32 cellular contexts compared by ENCODE assay signal in genomic region chr16:54126907-54127306, GRCh38.
"Had no signal": no experiment of that assay in that cellular context is flagged by ENCODE, and none has a peak within 500 bp of the region (broad histone marks: within the 10 kb centered on the region; RNA-seq: fewer than 3 reads in every experiment).

No MANE protein-coding gene starts in this region.

- H3K4me3 ChIP-seq: K562, MG63, Peyer's patch, SJSA1 had no signal

- H3K27ac ChIP-seq: Peyer's patch, SJSA1, VCaP had no signal

- H3K4me2 ChIP-seq: SK-N-SH had no signal

- H3K9me3 Mint-ChIP-seq: activated naive CD8-positive, alpha-beta T cell treated with anti-CD3 and anti-CD28 coated beads, Interleukin-2, amount 50 U/mL, for 24 hours; activated T-cell treated with anti-CD3 and anti-CD28 coated beads, Interleukin-2, amount 50 U/mL, for 4 hours had no signal

- H3K36me3 ChIP-seq: MG63, Peyer's patch, SJSA1 had no signal

- H3K4me3 Mint-ChIP-seq: activated CD4-positive, alpha-beta memory T cell treated with anti-CD3 and anti-CD28 coated beads, Interleukin-2, amount 10 ng/mL, durations not matched to agents 7 days and 5 days; activated naive CD8-positive, alpha-beta T cell treated with anti-CD3 and anti-CD28 coated beads, Interleukin-2, amount 50 U/mL, for 24 hours; activated T-cell treated with anti-CD3 and anti-CD28 coated beads, Interleukin-2, amount 50 U/mL, for 4 hours; brain had no signal

- H3K27ac Mint-ChIP-seq: activated CD4-positive, alpha-beta memory T cell treated with anti-CD3 and anti-CD28 coated beads, Interleukin-2, amount 10 ng/mL, durations not matched to agents 7 days and 5 days; activated naive CD8-positive, alpha-beta T cell treated with anti-CD3 and anti-CD28 coated beads, Interleukin-2, amount 50 U/mL, for 24 hours; brain had no signal

- H3K9ac ChIP-seq: SK-N-SH had no signal

- ATAC-seq: activated naive CD8-positive, alpha-beta T cell treated with anti-CD3 and anti-CD28 coated beads, Interleukin-2, amount 50 U/mL, for 24 hours; activated T-cell treated with anti-CD3 and anti-CD28 coated beads, Interleukin-2, amount 50 U/mL, for 4 hours; K562; PC-3 had no signal

- H3K9me3 ChIP-seq: Peyer's patch, SJSA1, SK-N-SH had no signal

- H3K4me1 ChIP-seq: Peyer's patch, SJSA1 had no signal

- H3K27me3 ChIP-seq: MG63, Peyer's patch, SJSA1 had no signal

- DNase-seq: activated CD4-positive, alpha-beta memory T cell treated with anti-CD3 and anti-CD28 coated beads, Interleukin-2, amount 10 ng/mL, durations not matched to agents 7 days and 5 days; activated CD4-positive, alpha-beta T cell treated with anti-CD3 and anti-CD28 coated beads for 1 hour; activated CD4-positive, alpha-beta T cell treated with anti-CD3 and anti-CD28 coated beads for 48 hours; activated CD4-positive, CD25-positive, alpha-beta regulatory T cell; activated effector memory CD4-positive, alpha-beta T cell treated with Interleukin-2 at 50 U/mL for 16 hours; activated naive CD4-positive, alpha-beta T cell treated with anti-CD3 and anti-CD28 coated beads, Interleukin-2, amount 50 U/mL, for 16 hours; activated naive CD8-positive, alpha-beta T cell treated with anti-CD3 and anti-CD28 coated beads, Interleukin-2, amount 50 U/mL, for 24 hours; activated T-cell treated with anti-CD3 and anti-CD28 coated beads, Interleukin-2, amount 50 U/mL, for 4 hours; anterior cingulate cortex; caudate nucleus; cerebellar nuclear complex; Karpas-422; MG63; NCI-H1048; NCI-H1105 treated with DMSO at 0.1 percent for 48 hours; NCI-H1436; NCI-H1694; NCI-H1930; NCI-H2081 treated with DMSO at 0.1 percent for 48 hours; NCI-H345; NCI-H524 treated with DMSO at 0.1 percent for 48 hours; NK-92 treated with Interleukin-12 subunit alpha and Interleukin-12 subunit beta, amount 100 ng/mL, for 24 hours; PC-3; Peyer's patch; RPMI8226; SHP77 treated with DMSO at 0.1 percent for 48 hours; SK-N-SH; T-helper 9 cell had no signal

- H3K27me3 Mint-ChIP-seq: activated naive CD8-positive, alpha-beta T cell treated with anti-CD3 and anti-CD28 coated beads, Interleukin-2, amount 50 U/mL, for 24 hours had no signal
